In genomic region chr9:15243086-15243485, GRCh38 we compare ENCODE assay signal across 17 cellular contexts.
DNase-seq lines count a peak whose midpoint lies in the region; ATAC-seq and TF ChIP-seq lines count a peak whose summit lies in the region.
"Had no signal": no experiment of that assay in that cellular context is flagged by ENCODE, and none has a peak within 500 bp of the region (broad histone marks: within the 10 kb centered on the region; RNA-seq: fewer than 3 reads in every experiment).

No MANE protein-coding gene starts in this region.

- DNase-seq in NCI-H748 (lab: John Stamatoyannopoulos, UW; ENCODE audit: unreplicated experiment) (peak; percentile 22), NCI-H748 treated with DMSO at 0.1 percent for 48 hours (lab: John Stamatoyannopoulos, UW) (no peak), ascending aorta (ENCODE audit: low spot score in 2 of 2) (no peak), iris pigment epithelial cell (ENCODE audit: low read depth) (peak; percentile 36), upper lobe of right lung (no peak), NCI-H2196 treated with DMSO at 0.1 percent for 48 hours (lab: John Stamatoyannopoulos, UW; ENCODE audit: unreplicated experiment) (no peak), HT-29 (ENCODE audit: low spot score) (no peak)
- DNase-seq: 8988T; activated CD8-positive, alpha-beta T cell treated with anti-CD3 and anti-CD28 coated beads for 36 hours; CD4-positive, alpha-beta memory T cell; DND-41; dorsolateral prefrontal cortex; esophagus squamous epithelium; NCI-H1436; NCI-H345; trophoblast cell had no signal

- H3K9me3 ChIP-seq in ascending aorta (peaks cover 0 to 7% of the 10 kb centered on the region in 2 donors), upper lobe of right lung (peaks cover under 1% of the 10 kb centered on the region)

- TF ChIP-seq CTCF in ascending aorta (IDR thresholded peaks at IDR 0.05) (no peak), upper lobe of right lung (IDR thresholded peaks at IDR 0.05) (no peak)

- H3K27me3 ChIP-seq in ascending aorta (no peaks in the 10 kb centered on the region), upper lobe of right lung (no peaks in the 10 kb centered on the region)
- H3K27me3 ChIP-seq: dorsolateral prefrontal cortex, esophagus squamous epithelium had no signal

- ATAC-seq in upper lobe of right lung = no peak
- ATAC-seq in HG02610 (IDR thresholded peaks at IDR 0.05; ENCODE audit: unreplicated experiment) = no peak
- ATAC-seq: activated CD8-positive, alpha-beta T cell treated with anti-CD3 and anti-CD28 coated beads for 36 hours had no signal

- H3K36me3 ChIP-seq in ascending aorta (no peaks in the 10 kb centered on the region), upper lobe of right lung (no peaks in the 10 kb centered on the region)
- H3K36me3 ChIP-seq: esophagus squamous epithelium had no signal

- intact Hi-C loops in ascending aorta (cut with DNase I) = loop anchor here (5.0 kb wide), 1 partner anchor 86 kb away; no protein-coding TSS in a partner anchor
- intact Hi-C loops in upper lobe of right lung (cut with DNase I) = no loop called here

- H3K27ac ChIP-seq in ascending aorta (peak overlapping the region; percentile 80), upper lobe of right lung (peak overlapping the region; percentile 59)
- H3K27ac ChIP-seq: esophagus squamous epithelium had no signal

- H3K4me1 ChIP-seq in ascending aorta = peaks cover 4 to 42% of the 10 kb centered on the region in 2 donors
- peaks cover 12% of the 10 kb centered on the region for H3K4me1 ChIP-seq in upper lobe of right lung

- H3K4me3 ChIP-seq in ascending aorta (no peak overlapping the region), upper lobe of right lung (no peak overlapping the region)
- H3K4me3 ChIP-seq: esophagus squamous epithelium had no signal

Comparison
In these comparisons a context has a peak if more than half of its experiments do, and no peak if none do; other contexts are left out.
1. DNase-seq: peak in NCI-H748 (single experiment) and iris pigment epithelial cell (single experiment); none in NCI-H748 treated with DMSO at 0.1 percent for 48 hours (single experiment), ascending aorta (0 of 2), upper lobe of right lung (single experiment), NCI-H2196 treated with DMSO at 0.1 percent for 48 hours (single experiment) and HT-29 (single experiment).